1 cellular context compared by ENCODE assay signal in genomic region chr7:142420554-142421362, GRCh38.
TF ChIP-seq lines count a peak whose summit lies in the region.

No MANE protein-coding gene starts in this region.

TF ChIP-seq in HepG2, 621 proteins besides CTCF, POLR2A, EP300 and RAD21 (continued from another document):
- TF ChIP-seq PREB (CRISPR knock-in tag; IDR thresholded peaks at IDR 0.05) (no peak), TSC22D2 (CRISPR knock-in tag; IDR thresholded peaks at IDR 0.05; ENCODE audit: borderline replicate concordance) (no peak)
